ENCODE assay signal across 23 cellular contexts in the genomic region with DNA sequence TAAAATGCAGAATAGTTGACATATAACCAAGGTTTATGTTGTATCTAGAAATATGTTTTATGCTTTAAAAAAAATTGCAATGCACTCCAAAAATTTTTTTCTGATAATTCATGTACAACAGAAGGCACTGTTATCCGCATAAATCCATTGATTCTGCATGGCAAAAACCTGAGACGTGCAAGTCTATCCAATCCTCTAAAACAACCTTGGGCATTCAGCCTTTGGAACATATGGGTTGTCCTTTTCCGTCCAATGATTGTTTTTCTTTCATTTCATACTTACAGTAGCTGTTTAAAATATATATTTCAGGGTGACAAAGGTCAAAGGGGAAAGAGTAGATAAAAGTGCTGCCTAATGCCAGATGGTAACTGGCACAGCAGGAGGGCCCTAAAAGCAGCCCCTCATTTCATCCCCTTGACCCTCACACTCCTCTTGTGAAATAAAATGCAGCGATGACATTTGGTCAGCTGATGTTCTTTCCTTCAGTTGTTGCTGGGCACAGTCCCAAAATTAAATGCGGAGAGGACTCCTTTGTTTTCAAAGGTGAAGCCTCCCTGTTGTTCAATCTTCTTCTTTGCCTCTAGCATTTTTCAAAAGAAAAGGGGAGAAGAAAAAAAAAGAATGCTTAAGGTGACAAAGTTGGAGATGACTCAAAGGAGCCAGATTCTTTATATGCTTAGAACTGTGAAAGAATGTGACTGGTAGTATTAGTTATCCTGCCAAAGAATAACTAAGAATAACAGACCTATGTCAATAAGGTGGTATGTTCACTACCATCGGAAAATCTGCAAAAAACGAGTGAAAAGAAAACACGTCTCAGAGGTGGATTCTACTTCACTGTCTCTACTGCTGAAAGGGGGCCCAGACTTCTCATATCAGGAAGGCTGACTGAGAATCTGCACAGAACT.
"Had no signal": no experiment of that assay in that cellular context is flagged by ENCODE, and none has a peak within 500 bp of the region (broad histone marks: within the 10 kb centered on the region; RNA-seq: fewer than 3 reads in every experiment).

No MANE protein-coding gene starts in this region.

- H3K36me3 ChIP-seq: prostate gland had no signal

- H3K9me3 ChIP-seq: prostate gland, thoracic aorta, vagina had no signal

- H3K4me1 ChIP-seq: foreskin keratinocyte, prostate gland, vagina had no signal

- H3K4me3 ChIP-seq: prostate gland, thoracic aorta, vagina had no signal

- H3K4me3 Mint-ChIP-seq: activated naive CD8-positive, alpha-beta T cell treated with anti-CD3 and anti-CD28 coated beads for 36 hours; activated T-cell treated with anti-CD3 and anti-CD28 coated beads, Interleukin-2, amount 50 U/mL, for 24 hours; dendritic cell treated with granulocyte-macrophage colony-stimulating factor and Interleukin-4, amounts not matched to agents 40 ng/mL and 50 ng/mL, for 4 days; mesothelial cell of epicardium; natural killer cell; T-cell; T-helper 2 cell treated with Interferon-gamma antibody and Interleukin-4, amounts not matched to agents 5 μg/mL and 100 μg/mL, for 36 hours; type B pancreatic cell had no signal

- H3K27ac ChIP-seq: foreskin keratinocyte, prostate gland, thoracic aorta, vagina had no signal

- FAIRE-seq: islet of Langerhans had no signal

- H3K27me3 Mint-ChIP-seq: activated naive CD8-positive, alpha-beta T cell treated with anti-CD3 and anti-CD28 coated beads for 36 hours; activated T-cell treated with anti-CD3 and anti-CD28 coated beads, Interleukin-2, amount 50 U/mL, for 24 hours; dendritic cell treated with granulocyte-macrophage colony-stimulating factor and Interleukin-4, amounts not matched to agents 40 ng/mL and 50 ng/mL, for 4 days; T-cell; type B pancreatic cell had no signal

- DNase-seq: activated naive CD4-positive, alpha-beta T cell; activated naive CD8-positive, alpha-beta T cell treated with anti-CD3 and anti-CD28 coated beads for 36 hours; activated T-cell treated with anti-CD3 and anti-CD28 coated beads, Interleukin-2, amount 50 U/mL, for 24 hours; effector CD8-positive, alpha-beta T cell; erythroblast; foreskin keratinocyte; glutamatergic neuron; hypothalamus; left colon; natural killer cell; right cardiac atrium; stimulated activated CD4-positive, alpha-beta T cell treated with anti-CD3 and anti-CD28 coated beads, Interleukin-4, amount 100 ng/mL, for 24 hours; stimulated activated naive CD4-positive, alpha-beta T cell treated with Interleukin-2 at 50 U/mL for 16 hours; T-cell had no signal

- H3K27ac Mint-ChIP-seq: activated T-cell treated with anti-CD3 and anti-CD28 coated beads, Interleukin-2, amount 50 U/mL, for 24 hours; activated T-helper 2 cell treated with anti-CD3 and anti-CD28 coated beads, Interferon-gamma antibody, Interleukin-2, Interleukin-4, amounts not matched to agents 10 μg/mL and 5 μg/mL and 100 μg/mL, durations not matched to agents 14 hours and 24 hours and 36 hours; dendritic cell treated with granulocyte-macrophage colony-stimulating factor and Interleukin-4, amounts not matched to agents 40 ng/mL and 50 ng/mL, for 4 days; mesothelial cell of epicardium; natural killer cell; T-cell; T-helper 2 cell treated with Interferon-gamma antibody and Interleukin-4, amounts not matched to agents 5 μg/mL and 100 μg/mL, for 36 hours; type B pancreatic cell had no signal

- ATAC-seq: foreskin keratinocyte, left colon, natural killer cell, T-cell had no signal

- H3K9me3 Mint-ChIP-seq: activated naive CD8-positive, alpha-beta T cell treated with anti-CD3 and anti-CD28 coated beads for 36 hours; activated T-cell treated with anti-CD3 and anti-CD28 coated beads, Interleukin-2, amount 50 U/mL, for 24 hours; activated T-helper 2 cell treated with anti-CD3 and anti-CD28 coated beads, Interferon-gamma antibody, Interleukin-2, Interleukin-4, amounts not matched to agents 10 μg/mL and 5 μg/mL and 100 μg/mL, durations not matched to agents 14 hours and 24 hours and 36 hours; dendritic cell treated with granulocyte-macrophage colony-stimulating factor and Interleukin-4, amounts not matched to agents 40 ng/mL and 50 ng/mL, for 4 days; mesothelial cell of epicardium; natural killer cell; T-cell; T-helper 2 cell treated with Interferon-gamma antibody and Interleukin-4, amounts not matched to agents 5 μg/mL and 100 μg/mL, for 36 hours; type B pancreatic cell had no signal

- H3K4me1 Mint-ChIP-seq: mesothelial cell of epicardium had no signal

- H3K27me3 ChIP-seq: foreskin keratinocyte, vagina had no signal
